Comparison of ENCODE assay signal across 9 cellular contexts in the genomic region with DNA sequence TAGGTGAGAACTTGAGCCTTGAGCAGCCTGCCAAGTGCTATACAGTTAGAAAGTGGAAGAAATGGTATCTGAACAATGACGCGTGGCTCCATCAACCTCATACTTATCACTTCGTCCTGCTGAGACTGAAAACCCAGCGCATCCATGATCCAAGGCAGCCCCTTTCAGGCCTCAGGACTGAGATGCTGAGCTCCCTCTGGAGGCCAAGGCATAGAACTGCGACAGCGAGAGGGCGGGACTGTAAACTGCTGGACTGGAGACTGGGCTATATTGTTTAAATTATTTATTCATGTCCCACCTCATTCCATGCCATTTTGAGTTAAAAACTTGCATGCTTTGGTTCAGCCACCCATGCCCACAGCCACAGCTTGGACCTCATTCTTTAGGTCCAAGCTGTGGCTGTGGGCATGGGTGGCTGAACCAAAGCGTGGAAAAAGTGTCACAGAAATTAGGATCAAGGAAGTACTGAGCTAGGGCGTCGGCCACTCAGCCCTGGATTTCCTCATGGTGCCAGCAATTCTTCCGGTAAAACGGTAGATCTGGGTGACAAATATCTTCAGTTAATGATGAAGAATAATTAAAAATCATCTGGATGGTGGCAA.
DNase-seq lines count a peak whose midpoint lies in the region; ATAC-seq, FAIRE-seq and TF ChIP-seq lines count a peak whose summit lies in the region.
"Had no signal": no experiment of that assay in that cellular context is flagged by ENCODE, and none has a peak within 500 bp of the region (broad histone marks: within the 10 kb centered on the region; RNA-seq: fewer than 3 reads in every experiment).

No MANE protein-coding gene starts in this region.

- no peaks in the 10 kb centered on the region for H3F3A ChIP-seq in MM.1S (ENCODE audit: insufficient read depth, low read length)

- no peak overlapping the region for H3K4me2 ChIP-seq in MM.1S (ENCODE audit: low read depth, low read length)

- no peak overlapping the region for H3K27ac ChIP-seq in breast epithelium
- no peak overlapping the region for H3K27ac ChIP-seq in MM.1S (ENCODE audit: low read length)
- H3K27ac ChIP-seq in kidney (ENCODE audit: low read depth in 2 of 2, low read length in 2 of 2) = no peak overlapping the region

- no peak for FAIRE-seq in kidney (lab: Jason Lieb, UNC)

- no peaks in the 10 kb centered on the region for H4K20me1 ChIP-seq in MM.1S (ENCODE audit: insufficient read depth, low read length)

- H3K4me1 Mint-ChIP-seq in T-cell = no peaks in the 10 kb centered on the region
- H3K4me1 Mint-ChIP-seq: activated naive CD8-positive, alpha-beta T cell treated with anti-CD3 and anti-CD28 coated beads, Interleukin-2, amount 10 ng/mL, durations not matched to agents 7 days and 5 days had no signal

- H3K79me2 ChIP-seq in MM.1S (ENCODE audit: low read length) = no peaks in the 10 kb centered on the region

- H3K9me3 Mint-ChIP-seq in T-cell = peaks cover 0 to 8% (median 5%) of the 10 kb centered on the region in 3 donors
- H3K9me3 Mint-ChIP-seq: activated naive CD8-positive, alpha-beta T cell treated with anti-CD3 and anti-CD28 coated beads, Interleukin-2, amount 10 ng/mL, durations not matched to agents 7 days and 5 days had no signal

- H3K27me3 ChIP-seq in breast epithelium (no peaks in the 10 kb centered on the region), MM.1S (replicated peaks; ENCODE audit: insufficient read depth, low read length) (no peaks in the 10 kb centered on the region)

- no peaks in the 10 kb centered on the region for H3K9me2 ChIP-seq in MM.1S (replicated peaks; ENCODE audit: insufficient read depth, low read length)

- H3K36me3 Mint-ChIP-seq in T-cell = no peaks in the 10 kb centered on the region
- H3K36me3 Mint-ChIP-seq: activated naive CD8-positive, alpha-beta T cell treated with anti-CD3 and anti-CD28 coated beads, Interleukin-2, amount 10 ng/mL, durations not matched to agents 7 days and 5 days had no signal

- DNase-seq in T47D (ENCODE audit: low read depth in 1 of 2, low spot score in 1 of 2) (peak; percentile 4 to 52), breast epithelium (ENCODE audit: low spot score in 2 of 2) (no peak), MM.1S (peak; percentile 30), astrocyte of the spinal cord (ENCODE audit: low read depth, low spot score) (peak; percentile 69), kidney (no peak), T-cell (no peak), ureter (ENCODE audit: low spot score) (no peak)
- DNase-seq: activated naive CD8-positive, alpha-beta T cell treated with anti-CD3 and anti-CD28 coated beads, Interleukin-2, amount 10 ng/mL, durations not matched to agents 7 days and 5 days had no signal

- intact Hi-C loops in breast epithelium (cut with DNase I; ENCODE audit: low total_unique reads) (no loop called here), kidney (cut with DNase I) (no loop called here)

- CTCF ChIA-PET in T-cell (lab: Charles Lee) = no interaction called here

- no peak overlapping the region for H3K27ac Mint-ChIP-seq in T-cell
- H3K27ac Mint-ChIP-seq: activated naive CD8-positive, alpha-beta T cell treated with anti-CD3 and anti-CD28 coated beads, Interleukin-2, amount 10 ng/mL, durations not matched to agents 7 days and 5 days had no signal

- H3K36me3 ChIP-seq in breast epithelium = no peaks in the 10 kb centered on the region
- no peaks in the 10 kb centered on the region for H3K36me3 ChIP-seq in MM.1S (replicated peaks; ENCODE audit: insufficient read depth, low read length)
- H3K36me3 ChIP-seq in kidney (ENCODE audit: control insufficient read depth in 1 of 2, insufficient read depth in 2 of 2, low read length in 2 of 2) = peaks cover 0 to 2% of the 10 kb centered on the region in 2 donors

- H3K4me1 ChIP-seq in breast epithelium (no peaks in the 10 kb centered on the region), MM.1S (ENCODE audit: low read length) (no peaks in the 10 kb centered on the region), kidney (ENCODE audit: control insufficient read depth in 1 of 2, insufficient read depth in 1 of 2, low read depth in 1 of 2, low read length in 2 of 2) (no peaks in the 10 kb centered on the region)

- H3K4me3 ChIP-seq in breast epithelium (no peak overlapping the region), MM.1S (ENCODE audit: low read length) (no peak overlapping the region), astrocyte of the spinal cord (ENCODE audit: low read depth, low read length) (no peak overlapping the region), kidney (ENCODE audit: low read length in 2 of 2) (no peak overlapping the region)

- in situ Hi-C loops in T47D (cut with HindIII; ENCODE audit: low pct_unique_long_range_greater_than_20kb, low sequenced_read_pairs) = no loop called here
- in situ Hi-C loops in astrocyte of the spinal cord (cut with HindIII; ENCODE audit: low sequenced_read_pairs) = no loop called here

- no peak for TF ChIP-seq CTCF in breast epithelium (IDR thresholded peaks at IDR 0.05)
- peak; percentile 64 for TF ChIP-seq CTCF in MM.1S (IDR thresholded peaks at IDR 0.05; ENCODE audit: low read length)
- TF ChIP-seq CTCF in astrocyte of the spinal cord (IDR thresholded peaks at IDR 0.05; ENCODE audit: low read depth, low read length) = peak; percentile 97
- peak; percentile 59 for TF ChIP-seq CTCF in kidney (IDR thresholded peaks at IDR 0.05; ENCODE audit: borderline replicate concordance, extremely low read depth, insufficient read depth)

- POLR2A ChIA-PET in T-cell (lab: Charles Lee) = no interaction called here

- H3K9ac ChIP-seq in MM.1S (ENCODE audit: low read length) = no peak overlapping the region
- H3K9ac ChIP-seq in kidney (ENCODE audit: low read length in 2 of 2) = no peak overlapping the region

- TF ChIP-seq POLR2A in breast epithelium (IDR thresholded peaks at IDR 0.05) = no peak

- ATAC-seq in HG02571 (IDR thresholded peaks at IDR 0.05; ENCODE audit: unreplicated experiment) (no peak), T-cell (replicated peaks in 1 of 4) (no peak)

- no peak overlapping the region for H3K4me3 Mint-ChIP-seq in T-cell
- H3K4me3 Mint-ChIP-seq: activated naive CD8-positive, alpha-beta T cell treated with anti-CD3 and anti-CD28 coated beads, Interleukin-2, amount 10 ng/mL, durations not matched to agents 7 days and 5 days had no signal

- no peaks in the 10 kb centered on the region for H3K9me3 ChIP-seq in breast epithelium
- no peaks in the 10 kb centered on the region for H3K9me3 ChIP-seq in MM.1S (replicated peaks; ENCODE audit: insufficient read depth, low read length)
- no peaks in the 10 kb centered on the region for H3K9me3 ChIP-seq in kidney (ENCODE audit: control insufficient read depth in 1 of 2, low read length in 2 of 2)

- H3K27me3 Mint-ChIP-seq in T-cell = peaks cover 0 to 3% of the 10 kb centered on the region in 2 donors
- H3K27me3 Mint-ChIP-seq: activated naive CD8-positive, alpha-beta T cell treated with anti-CD3 and anti-CD28 coated beads, Interleukin-2, amount 10 ng/mL, durations not matched to agents 7 days and 5 days had no signal

- H2AFZ ChIP-seq in MM.1S (ENCODE audit: low read length) = no peak overlapping the region

Comparison
In these comparisons a context has a peak if more than half of its experiments do, and no peak if none do; other contexts are left out.
1. DNase-seq: peak in T47D (2 of 2), MM.1S (single experiment) and astrocyte of the spinal cord (single experiment); none in breast epithelium (0 of 2), kidney (single experiment), T-cell (0 of 34) and ureter (single experiment).
2. CTCF ChIP-seq: peak in MM.1S (single experiment), astrocyte of the spinal cord (single experiment) and kidney (single experiment); none in breast epithelium (0 of 3).